ENCODE assay signal across 29 cellular contexts in genomic region chr2:67067656-67068055, GRCh38.
"Had no signal": no experiment of that assay in that cellular context is flagged by ENCODE, and none has a peak within 500 bp of the region (broad histone marks: within the 10 kb centered on the region; RNA-seq: fewer than 3 reads in every experiment).

No MANE protein-coding gene starts in this region.

- H3K27ac Mint-ChIP-seq: stimulated activated effector memory CD8-positive, alpha-beta T cell treated with anti-CD3 and anti-CD28 coated beads, Interleukin-12 subunit alpha, Interleukin-12 subunit beta, amount 100 ng/mL, for 72 hours; stimulated activated memory B cell treated with anti-CD40 and anti-IgM and Interleukin-4, amounts not matched to agents 10 μg/mL and 1 μg/mL and 100 μg/mL, for 72 hours; stimulated activated naive B cell treated with anti-CD40 and anti-IgM and Interleukin-4, amounts not matched to agents 10 μg/mL and 1 μg/mL and 100 μg/mL, for 72 hours; stimulated activated naive CD8-positive, alpha-beta T cell treated with anti-CD3 and anti-CD28 coated beads, Interleukin-15, amount 100 ng/mL, for 72 hours; stimulated activated naive CD8-positive, alpha-beta T cell treated with anti-CD3 and anti-CD28 coated beads, Interleukin-15, Interleukin-2, amounts not matched to agents 100 ng/mL and 50 ng/mL, for 24 hours; type B pancreatic cell had no signal

- H3K36me3 Mint-ChIP-seq: stimulated activated effector memory CD8-positive, alpha-beta T cell treated with anti-CD3 and anti-CD28 coated beads, Interleukin-12 subunit alpha, Interleukin-12 subunit beta, amount 100 ng/mL, for 72 hours; stimulated activated memory B cell treated with anti-CD40 and anti-IgM and Interleukin-4, amounts not matched to agents 10 μg/mL and 1 μg/mL and 100 μg/mL, for 72 hours; stimulated activated naive B cell treated with anti-CD40 and anti-IgM and Interleukin-4, amounts not matched to agents 10 μg/mL and 1 μg/mL and 100 μg/mL, for 72 hours; type B pancreatic cell had no signal

- H3K9me3 Mint-ChIP-seq: stimulated activated memory B cell treated with anti-CD40 and anti-IgM and Interleukin-4, amounts not matched to agents 10 μg/mL and 1 μg/mL and 100 μg/mL, for 72 hours; stimulated activated naive CD8-positive, alpha-beta T cell treated with anti-CD3 and anti-CD28 coated beads, Interleukin-15, Interleukin-2, amounts not matched to agents 100 ng/mL and 50 ng/mL, for 24 hours; type B pancreatic cell had no signal

- H3K27me3 Mint-ChIP-seq: stimulated activated memory B cell treated with anti-CD40 and anti-IgM and Interleukin-4, amounts not matched to agents 10 μg/mL and 1 μg/mL and 100 μg/mL, for 72 hours; stimulated activated naive B cell treated with anti-CD40 and anti-IgM and Interleukin-4, amounts not matched to agents 10 μg/mL and 1 μg/mL and 100 μg/mL, for 72 hours; stimulated activated naive CD8-positive, alpha-beta T cell treated with anti-CD3 and anti-CD28 coated beads, Interleukin-15, amount 100 ng/mL, for 72 hours; stimulated activated naive CD8-positive, alpha-beta T cell treated with anti-CD3 and anti-CD28 coated beads, Interleukin-15, Interleukin-2, amounts not matched to agents 100 ng/mL and 50 ng/mL, for 24 hours had no signal

- DNase-seq: stimulated activated CD4-positive, alpha-beta T cell treated with anti-CD3 and anti-CD28 coated beads, Interleukin-2, amount 100 ng/mL, for 48 hours; stimulated activated CD4-positive, alpha-beta T cell treated with anti-CD3 and anti-CD28 coated beads, Interleukin-4, amount 100 ng/mL, for 1 hour; stimulated activated CD4-positive, alpha-beta T cell treated with anti-CD3 and anti-CD28 coated beads, Interleukin-4, amount 100 ng/mL, for 24 hours; stimulated activated CD4-positive, alpha-beta T cell treated with anti-CD3 and anti-CD28 coated beads, Interleukin-4, amount 100 ng/mL, for 4 hours; stimulated activated CD8-positive, alpha-beta memory T cell treated with anti-CD3 and anti-CD28 coated beads, Interleukin-4, amount 100 ng/mL, for 48 hours; stimulated activated naive B cell treated with anti-CD40 and anti-IgM and Interleukin-4, amounts not matched to agents 10 μg/mL and 1 μg/mL and 100 μg/mL, for 72 hours; stimulated activated naive CD4-positive, alpha-beta T cell; stimulated activated naive CD4-positive, alpha-beta T cell treated with Interleukin-2 at 50 U/mL for 16 hours; stimulated activated naive CD8-positive, alpha-beta T cell treated with anti-CD3 and anti-CD28 coated beads, Interleukin-15, amount 100 ng/mL, for 72 hours; stimulated activated naive CD8-positive, alpha-beta T cell treated with anti-CD3 and anti-CD28 coated beads, Interleukin-15, Interleukin-2, amounts not matched to agents 100 U/mL and 50 U/mL, for 24 hours; stomach; substantia nigra; testis; thyroid gland; tibial artery; transverse colon; trophoblast cell; upper lobe of left lung; upper lobe of right lung; uterus had no signal

- ATAC-seq: stimulated activated effector memory CD8-positive, alpha-beta T cell treated with anti-CD3 and anti-CD28 coated beads, Interleukin-12 subunit alpha, Interleukin-12 subunit beta, amount 100 ng/mL, for 72 hours; stimulated activated memory B cell treated with anti-CD40 and anti-IgM and Interleukin-4, amounts not matched to agents 10 μg/mL and 1 μg/mL and 100 μg/mL, for 72 hours; stimulated activated naive B cell treated with anti-CD40 and anti-IgM and Interleukin-4, amounts not matched to agents 10 μg/mL and 1 μg/mL and 100 μg/mL, for 72 hours; stimulated activated naive CD8-positive, alpha-beta T cell treated with anti-CD3 and anti-CD28 coated beads, Interleukin-15, amount 100 ng/mL, for 72 hours; stimulated activated naive CD8-positive, alpha-beta T cell treated with anti-CD3 and anti-CD28 coated beads, Interleukin-15, Interleukin-2, amounts not matched to agents 100 U/mL and 50 U/mL, for 24 hours; upper lobe of right lung had no signal

- FAIRE-seq: urothelium cell line had no signal

- H3K4me3 Mint-ChIP-seq: stimulated activated effector memory CD8-positive, alpha-beta T cell treated with anti-CD3 and anti-CD28 coated beads, Interleukin-12 subunit alpha, Interleukin-12 subunit beta, amount 100 ng/mL, for 72 hours; stimulated activated memory B cell treated with anti-CD40 and anti-IgM and Interleukin-4, amounts not matched to agents 10 μg/mL and 1 μg/mL and 100 μg/mL, for 72 hours; stimulated activated naive B cell treated with anti-CD40 and anti-IgM and Interleukin-4, amounts not matched to agents 10 μg/mL and 1 μg/mL and 100 μg/mL, for 72 hours; stimulated activated naive CD8-positive, alpha-beta T cell treated with anti-CD3 and anti-CD28 coated beads, Interleukin-15, amount 100 ng/mL, for 72 hours; stimulated activated naive CD8-positive, alpha-beta T cell treated with anti-CD3 and anti-CD28 coated beads, Interleukin-15, Interleukin-2, amounts not matched to agents 100 ng/mL and 50 ng/mL, for 24 hours; type B pancreatic cell had no signal

- H3K27ac ChIP-seq: stomach, suprapubic skin, testis, thoracic aorta, thyroid gland, tibial artery, tibial nerve, transverse colon, upper lobe of left lung, upper lobe of right lung, uterus, vagina had no signal

- H3K27me3 ChIP-seq: stomach, suprapubic skin, testis, thyroid gland, tibial artery, tibial nerve, transverse colon, upper lobe of left lung, upper lobe of right lung, uterus, vagina had no signal

- H3K4me1 Mint-ChIP-seq: stimulated activated effector memory CD8-positive, alpha-beta T cell treated with anti-CD3 and anti-CD28 coated beads, Interleukin-12 subunit alpha, Interleukin-12 subunit beta, amount 100 ng/mL, for 72 hours; stimulated activated memory B cell treated with anti-CD40 and anti-IgM and Interleukin-4, amounts not matched to agents 10 μg/mL and 1 μg/mL and 100 μg/mL, for 72 hours; stimulated activated naive B cell treated with anti-CD40 and anti-IgM and Interleukin-4, amounts not matched to agents 10 μg/mL and 1 μg/mL and 100 μg/mL, for 72 hours; stimulated activated naive CD8-positive, alpha-beta T cell treated with anti-CD3 and anti-CD28 coated beads, Interleukin-15, amount 100 ng/mL, for 72 hours had no signal

- H3K9me3 ChIP-seq: stomach, suprapubic skin, testis, thoracic aorta, thyroid gland, tibial artery, tibial nerve, transverse colon, upper lobe of left lung, upper lobe of right lung, uterus, vagina had no signal

- H3K4me3 ChIP-seq: stomach, suprapubic skin, testis, thoracic aorta, thyroid gland, tibial artery, tibial nerve, transverse colon, upper lobe of left lung, upper lobe of right lung, uterus, vagina had no signal

- H3K4me1 ChIP-seq: suprapubic skin, testis, thyroid gland, tibial artery, tibial nerve, transverse colon, upper lobe of left lung, upper lobe of right lung, uterus, vagina had no signal

- H3K36me3 ChIP-seq: stomach, suprapubic skin, thoracic aorta, thyroid gland, tibial artery, tibial nerve, transverse colon, upper lobe of left lung, upper lobe of right lung, uterus, vagina had no signal
